11 cellular contexts compared by ENCODE assay signal in the genomic region with DNA sequence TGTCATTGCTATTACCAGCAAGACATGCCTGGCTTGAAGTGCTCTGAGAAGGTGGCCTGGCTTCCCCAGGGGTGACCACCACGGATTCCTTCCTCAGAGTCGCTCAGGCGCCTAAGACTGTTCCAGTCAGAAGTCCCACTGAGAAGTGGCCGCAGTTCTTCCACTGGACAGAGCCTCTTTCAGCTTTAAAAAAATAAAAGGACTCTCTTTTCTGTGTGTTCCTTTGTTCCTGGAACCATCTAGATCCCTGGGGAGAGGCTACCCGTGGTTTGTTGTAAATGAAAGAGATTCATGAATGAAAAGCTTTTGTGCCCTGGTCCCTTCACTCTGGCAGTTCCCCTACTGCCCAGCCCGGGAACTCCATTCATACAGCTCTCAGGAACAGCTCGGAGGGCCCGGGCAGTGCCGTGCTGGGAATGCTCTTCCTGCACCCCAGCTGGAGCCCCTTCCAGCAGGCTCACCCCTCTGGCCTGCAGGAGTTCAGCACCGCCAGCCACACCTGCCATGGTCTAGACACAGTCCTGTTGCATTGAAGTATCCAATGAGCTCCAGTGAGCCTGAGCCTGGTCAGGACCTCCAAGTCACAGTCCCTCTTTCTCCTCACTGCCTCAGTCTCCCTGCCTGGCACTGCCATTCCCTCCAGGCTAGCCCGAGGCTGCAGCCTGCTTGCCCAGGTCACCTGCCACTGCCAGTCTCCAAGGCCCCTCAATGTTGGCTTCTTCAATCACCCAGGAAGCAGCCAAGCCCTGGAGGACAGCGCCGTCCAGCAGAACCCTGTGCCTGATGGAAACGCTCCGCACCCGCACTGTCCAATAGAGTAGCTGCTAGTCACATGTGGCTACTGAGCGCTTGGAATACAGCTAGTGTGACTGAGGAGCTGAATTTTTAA.
DNase-seq lines count a peak whose midpoint lies in the region; ATAC-seq and TF ChIP-seq lines count a peak whose summit lies in the region.
"Had no signal": no experiment of that assay in that cellular context is flagged by ENCODE, and none has a peak within 500 bp of the region (broad histone marks: within the 10 kb centered on the region; RNA-seq: fewer than 3 reads in every experiment).

No MANE protein-coding gene starts in this region.

- TF ChIP-seq CTCF in cardiac muscle cell (IDR thresholded peaks at IDR 0.05; ENCODE audit: low read depth, low read length) = no peak
- TF ChIP-seq CTCF in WTC11 (IDR thresholded peaks at IDR 0.05) = no peak

- H3K4me3 Mint-ChIP-seq in WTC11 = no peak overlapping the region; the same call in 1 of the 2 replicates

- no peaks in the 10 kb centered on the region for H3K27me3 ChIP-seq in cardiac muscle cell
- H3K27me3 ChIP-seq: gastrocnemius medialis had no signal

- no peak for DNase-seq in cardiac muscle cell (ENCODE audit: low read depth in 1 of 2, low spot score in 1 of 2)
- DNase-seq in cardiac septum (ENCODE audit: low spot score) = no peak
- no peak for DNase-seq in WTC11 (ENCODE audit: low spot score)
- DNase-seq in hypothalamus (lab: John Stamatoyannopoulos, UW) = peak in 38 of 51 donors; percentile 21 to 88 (median 63)
- DNase-seq in ureter (ENCODE audit: low spot score) = peak; percentile 33
- no peak for DNase-seq in HT-29 (ENCODE audit: low spot score)
- DNase-seq in stimulated activated CD4-positive, alpha-beta T cell treated with anti-CD3 and anti-CD28 coated beads, Interleukin-1b, Interleukin-23, amount 100 ng/mL, for 48 hours = no peak
- DNase-seq: gastrocnemius medialis, T-helper 1 cell had no signal

- peaks cover 18% of the 10 kb centered on the region for H3K9me3 Mint-ChIP-seq in WTC11

- peaks cover 6% of the 10 kb centered on the region for H3K4me1 ChIP-seq in cardiac muscle cell (ENCODE audit: low read depth)
- H3K4me1 ChIP-seq: gastrocnemius medialis had no signal

- ATAC-seq in WTC11 (peak; percentile 97), HG03097 (IDR thresholded peaks at IDR 0.05; ENCODE audit: low FRiP score, unreplicated experiment) (no peak)
- ATAC-seq: gastrocnemius medialis had no signal

- no peak overlapping the region for H3K4me3 ChIP-seq in cardiac muscle cell
- H3K4me3 ChIP-seq: gastrocnemius medialis had no signal

- peaks cover 18% of the 10 kb centered on the region for H3K36me3 Mint-ChIP-seq in WTC11

- peaks cover 23% of the 10 kb centered on the region for H3K4me1 Mint-ChIP-seq in WTC11

- CTCF ChIA-PET in WTC11 (lab: Charles Lee) = interaction anchor here (0.6 to 3.0 kb wide), 16 partner anchors 10 to 508 kb away, joined by 3 to 9 read pairs (median 4); a partner anchor contains a TSS

- POLR2A ChIA-PET in WTC11 (lab: Charles Lee) = interaction anchor here (0.5 kb wide), 1 partner anchor 1529 kb away, joined by 4 read pairs; no protein-coding TSS in a partner anchor

- no peaks in the 10 kb centered on the region for H3K36me3 ChIP-seq in cardiac muscle cell
- H3K36me3 ChIP-seq: gastrocnemius medialis had no signal

- H3K27me3 Mint-ChIP-seq in WTC11 (ENCODE audit: low read depth) = no peaks in the 10 kb centered on the region
- H3K27me3 Mint-ChIP-seq: activated T-helper 17 cell treated with anti-CD3 and anti-CD28 coated beads, Interleukin-2, amount 50 U/mL, for 72 hours had no signal

- peak overlapping the region; percentile 39 for H3K27ac ChIP-seq in cardiac muscle cell
- H3K27ac ChIP-seq: gastrocnemius medialis had no signal

- intact Hi-C loops in cardiac septum (cut with DNase I) = no loop called here

- H3K27ac Mint-ChIP-seq in WTC11 = peak overlapping the region; percentile 63

- H3K9me3 ChIP-seq in cardiac muscle cell (ENCODE audit: low read depth) = no peaks in the 10 kb centered on the region
- H3K9me3 ChIP-seq: gastrocnemius medialis had no signal

TF ChIP-seq in WTC11, 78 proteins besides CTCF, POLR2A, EP300 and RAD21:
- peak; percentile 38; the same call in 1 of the 2 replicates for TF ChIP-seq HMGA2 (CRISPR knock-in tag; IDR thresholded peaks at IDR 0.05)
- no peak for TF ChIP-seq ZNF416 (CRISPR knock-in tag; IDR thresholded peaks at IDR 0.05)

Comparison
In these comparisons a context has a peak if more than half of its experiments do, and no peak if none do; other contexts are left out.
1. DNase-seq: peak in hypothalamus (38 of 51) and ureter (single experiment); none in cardiac muscle cell (0 of 2), cardiac septum (single experiment), WTC11 (single experiment), HT-29 (single experiment) and stimulated activated CD4-positive, alpha-beta T cell treated with anti-CD3 and anti-CD28 coated beads, Interleukin-1b, Interleukin-23, amount 100 ng/mL, for 48 hours (single experiment).